1 cellular context compared by ENCODE assay signal in the genomic region with DNA sequence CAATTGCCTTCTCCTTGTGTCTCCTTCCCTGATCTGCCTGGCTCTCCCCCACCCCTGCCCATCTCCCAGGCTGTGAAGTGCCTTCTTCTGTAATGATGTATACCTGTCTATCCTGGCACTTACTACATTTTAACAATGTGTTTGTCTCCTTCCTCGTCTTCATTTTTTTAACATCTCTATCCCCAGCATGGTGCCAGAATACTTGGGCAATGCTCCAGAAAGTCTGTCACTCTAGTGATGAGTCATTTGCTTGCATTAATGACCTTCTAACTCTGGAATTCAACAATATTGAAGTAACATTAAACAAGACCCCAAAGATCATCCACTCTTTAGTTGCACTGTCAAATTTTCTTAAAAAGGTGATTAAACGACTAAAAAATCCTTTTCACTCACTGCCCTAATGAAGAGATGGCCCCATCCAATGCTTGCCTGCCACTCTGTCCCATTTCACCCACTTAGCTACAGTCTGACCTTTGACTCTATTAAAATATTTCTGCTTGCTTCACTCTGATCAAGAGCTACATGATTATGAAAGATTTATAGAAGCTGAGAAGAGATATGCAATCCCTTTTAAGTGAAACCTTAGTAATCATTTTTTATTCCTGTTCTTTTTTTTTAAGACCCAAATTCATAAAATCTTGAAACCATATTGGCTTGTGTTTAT.
TF ChIP-seq lines count a peak whose summit lies in the region.

No MANE protein-coding gene starts in this region.

TF ChIP-seq in IMR-90, 13 proteins besides CTCF, POLR2A, EP300 and RAD21:
- TF ChIP-seq FOS (IDR thresholded peaks at IDR 0.05; ENCODE audit: low read depth, low read length) (peak; percentile 68), BHLHE40 (IDR thresholded peaks at IDR 0.05; ENCODE audit: low read depth, low read length) (no peak), MAFK (IDR thresholded peaks at IDR 0.05; ENCODE audit: low read depth, low read length) (no peak)
